ENCODE assay signal across 9 cellular contexts in the genomic region with DNA sequence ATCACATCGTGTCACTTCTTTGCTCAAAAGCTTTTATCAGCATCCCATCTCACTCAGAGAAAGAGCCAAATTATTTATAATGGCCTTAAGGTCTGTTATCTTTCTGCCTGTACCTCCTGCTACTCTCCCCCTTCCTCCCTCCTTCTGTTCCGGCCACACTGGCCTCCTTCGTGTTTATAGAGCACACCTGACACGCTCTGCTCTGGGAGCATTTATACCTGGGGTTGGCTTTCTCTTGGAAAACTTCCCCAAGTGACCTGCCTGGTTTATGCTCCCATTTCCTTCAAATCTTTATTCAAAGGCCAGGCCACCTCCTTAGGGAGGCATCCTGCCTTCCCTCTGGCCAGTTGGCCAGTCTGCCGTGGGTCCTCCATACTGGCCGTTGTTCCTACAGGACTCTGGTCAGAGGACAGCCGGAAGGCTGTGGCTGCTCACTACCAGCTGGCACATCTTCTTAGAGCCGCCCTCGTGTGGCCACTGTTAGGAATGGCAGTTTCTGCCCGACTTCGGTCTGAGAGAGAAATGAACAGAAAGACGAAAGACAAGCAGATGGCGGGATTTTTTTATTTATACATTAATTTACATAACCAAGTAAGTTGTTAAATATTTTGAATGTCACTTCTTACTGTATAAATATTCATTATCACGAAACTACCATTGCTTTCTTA.
DNase-seq lines count a peak whose midpoint lies in the region; ATAC-seq, FAIRE-seq and TF ChIP-seq lines count a peak whose summit lies in the region.
"Had no signal": no experiment of that assay in that cellular context is flagged by ENCODE, and none has a peak within 500 bp of the region (broad histone marks: within the 10 kb centered on the region; RNA-seq: fewer than 3 reads in every experiment).

No MANE protein-coding gene starts in this region.

- FAIRE-seq in astrocyte (lab: Jason Lieb, UNC) (peak; percentile 17), small intestine (lab: Jason Lieb, UNC) (no peak)

- no peaks in the 10 kb centered on the region for H3K27me3 Mint-ChIP-seq in astrocyte (ENCODE audit: low read depth, unreplicated experiment)

- H3K4me3 Mint-ChIP-seq in astrocyte (ENCODE audit: unreplicated experiment): no peak overlapping the region

- in situ Hi-C loops in HAP-1 (cut with MboI; ENCODE audit: low sequenced_read_pairs): no loop called here

- H3K4me2 ChIP-seq in MM.1S (ENCODE audit: low read depth, low read length) (peak overlapping the region; percentile 52; the same call in 1 of the 2 replicates), astrocyte (ENCODE audit: low read length) (peak overlapping the region; percentile 46)

- H3K79me2 ChIP-seq in MM.1S (ENCODE audit: low read length): no peaks in the 10 kb centered on the region
- H3K79me2 ChIP-seq in astrocyte (ENCODE audit: insufficient read depth, low read length): no peaks in the 10 kb centered on the region

- H3K9me2 ChIP-seq in MM.1S (replicated peaks; ENCODE audit: insufficient read depth, low read length): no peaks in the 10 kb centered on the region

- H3K9ac ChIP-seq in MM.1S (ENCODE audit: low read length) (no peak overlapping the region), astrocyte (ENCODE audit: low read length) (no peak overlapping the region)

- peak; percentile 48 to 80 for DNase-seq in HAP-1 (ENCODE audit: low spot score in 2 of 2)
- DNase-seq in MM.1S: peak; percentile 43
- DNase-seq in T-helper 9 cell: peak; percentile 34
- peak; percentile 15 for DNase-seq in astrocyte (ENCODE audit: low read depth)
- peak in 42 of 51 donors; percentile 0 to 59 (median 7) for DNase-seq in hypothalamus (lab: John Stamatoyannopoulos, UW)
- DNase-seq in small intestine: peak; percentile 58

- H3K27ac ChIP-seq in MM.1S (ENCODE audit: low read length) (no peak overlapping the region), astrocyte (ENCODE audit: low read depth, low read length) (no peak overlapping the region), small intestine (ENCODE audit: low read depth in 1 of 2, low read length in 1 of 2) (no peak overlapping the region)
- H3K27ac ChIP-seq: skin epidermis had no signal

- H4K20me1 ChIP-seq in MM.1S (ENCODE audit: insufficient read depth, low read length) (no peaks in the 10 kb centered on the region), astrocyte (ENCODE audit: insufficient read depth, low read length) (no peaks in the 10 kb centered on the region)

- peaks cover 3% of the 10 kb centered on the region for H3K9me3 Mint-ChIP-seq in astrocyte (ENCODE audit: unreplicated experiment)

- H3K36me3 Mint-ChIP-seq in astrocyte (ENCODE audit: low read depth, unreplicated experiment): no peaks in the 10 kb centered on the region

- H2AFZ ChIP-seq in MM.1S (ENCODE audit: low read length): peak overlapping the region; percentile 54
- H2AFZ ChIP-seq in astrocyte (ENCODE audit: low read depth, low read length): no peak overlapping the region

- H3K36me3 ChIP-seq in HAP-1 (replicated peaks): no peaks in the 10 kb centered on the region
- no peaks in the 10 kb centered on the region for H3K36me3 ChIP-seq in MM.1S (replicated peaks; ENCODE audit: insufficient read depth, low read length)
- H3K36me3 ChIP-seq in astrocyte (ENCODE audit: insufficient read depth, low read length): no peaks in the 10 kb centered on the region
- H3K36me3 ChIP-seq in small intestine (ENCODE audit: control insufficient read depth in 2 of 2, insufficient read depth in 2 of 2, low read length in 2 of 2): no peaks in the 10 kb centered on the region

- H3K27me3 ChIP-seq in HAP-1 (ENCODE audit: low read depth) (peaks cover 6% of the 10 kb centered on the region; the same call in 1 of the 2 replicates), MM.1S (replicated peaks; ENCODE audit: insufficient read depth, low read length) (no peaks in the 10 kb centered on the region), astrocyte (ENCODE audit: insufficient read depth, low read length) (no peaks in the 10 kb centered on the region), small intestine (ENCODE audit: control insufficient read depth in 2 of 2, insufficient read depth in 2 of 2, low read length in 2 of 2) (no peaks in the 10 kb centered on the region)

- 12 to 21% (median 15%) methylated on average over 14 of the region's 14 CpGs for WGBS in small intestine, 3 donors

- H3K4me1 ChIP-seq in HAP-1 (no peaks in the 10 kb centered on the region), MM.1S (ENCODE audit: low read length) (no peaks in the 10 kb centered on the region), astrocyte (ENCODE audit: insufficient read depth, low read length) (no peaks in the 10 kb centered on the region), small intestine (ENCODE audit: control insufficient read depth in 2 of 2, insufficient read depth in 1 of 2, low read depth in 1 of 2, low read length in 1 of 2) (no peaks in the 10 kb centered on the region)

- H3K9me3 ChIP-seq in HAP-1 (no peaks in the 10 kb centered on the region), MM.1S (replicated peaks; ENCODE audit: insufficient read depth, low read length) (no peaks in the 10 kb centered on the region), astrocyte (ENCODE audit: insufficient read depth, low read depth, low read length) (no peaks in the 10 kb centered on the region), small intestine (ENCODE audit: control insufficient read depth, low read depth) (no peaks in the 10 kb centered on the region)

- no peak overlapping the region for H3K27ac Mint-ChIP-seq in astrocyte (ENCODE audit: unreplicated experiment)

- peak; percentile 65 for TF ChIP-seq CTCF in GM12872 (IDR thresholded peaks at IDR 0.05; ENCODE audit: insufficient read depth, low read depth, low read length)
- TF ChIP-seq CTCF in MM.1S (IDR thresholded peaks at IDR 0.05; ENCODE audit: low read length): peak; percentile 62
- peak; percentile 48 for TF ChIP-seq CTCF in astrocyte (IDR thresholded peaks at IDR 0.05; ENCODE audit: insufficient read depth, low read depth, low read length)

- no peak overlapping the region for H3K4me3 ChIP-seq in HAP-1
- no peak overlapping the region for H3K4me3 ChIP-seq in MM.1S (ENCODE audit: low read length)
- no peak overlapping the region for H3K4me3 ChIP-seq in astrocyte (ENCODE audit: insufficient read depth, low read depth, low read length)
- H3K4me3 ChIP-seq in small intestine (ENCODE audit: low read depth in 1 of 2, low read length in 2 of 2): no peak overlapping the region
- H3K4me3 ChIP-seq: skin epidermis had no signal

- no peaks in the 10 kb centered on the region for H3F3A ChIP-seq in MM.1S (ENCODE audit: insufficient read depth, low read length)

- no peaks in the 10 kb centered on the region for H3K4me1 Mint-ChIP-seq in astrocyte (ENCODE audit: low read depth, unreplicated experiment)

- no peak for ATAC-seq in GM19397 (IDR thresholded peaks at IDR 0.05; ENCODE audit: unreplicated experiment)

Comparison
In these comparisons a context has a peak if more than half of its experiments do, and no peak if none do; other contexts are left out.
1. DNase-seq: peak in every context shown above with its lines; median percentile 64 in HAP-1; 58 in small intestine; 43 in MM.1S; 34 in T-helper 9 cell; 15 in astrocyte; 7 in hypothalamus.